26 cellular contexts compared by ENCODE assay signal in the genomic region with DNA sequence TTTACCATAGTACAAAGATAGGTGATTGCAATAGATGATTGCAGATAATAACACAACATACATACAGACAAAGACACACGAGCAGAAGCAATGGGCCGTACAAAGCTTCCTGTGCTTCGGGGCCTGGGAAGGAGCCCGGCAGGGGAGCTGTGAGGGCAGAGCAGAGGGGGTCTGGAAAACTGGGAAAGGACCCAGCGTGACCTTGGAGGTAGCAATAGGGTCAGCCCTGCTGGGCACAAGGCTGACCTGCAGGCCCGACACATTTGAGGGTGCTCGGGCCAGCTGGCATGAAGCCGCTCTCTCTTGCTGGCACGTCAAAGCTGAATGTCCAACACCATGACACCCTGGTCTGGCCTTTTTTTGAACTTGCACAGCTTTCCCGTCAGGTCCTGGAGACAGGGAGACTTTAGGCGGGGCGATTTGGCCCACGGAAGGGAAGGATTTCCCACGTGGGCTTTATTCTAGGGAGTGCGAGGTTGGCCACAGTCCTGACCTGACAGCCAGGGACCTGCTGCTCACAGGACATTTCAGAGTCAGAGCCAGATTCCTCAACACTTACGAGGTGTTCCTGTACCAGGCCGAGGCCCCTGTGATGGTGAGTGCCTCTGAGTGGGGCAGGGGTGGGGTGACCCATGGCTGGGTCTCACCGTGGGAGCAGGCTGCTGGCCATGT.
DNase-seq lines count a peak whose midpoint lies in the region; ATAC-seq and TF ChIP-seq lines count a peak whose summit lies in the region.
"Had no signal": no experiment of that assay in that cellular context is flagged by ENCODE, and none has a peak within 500 bp of the region (broad histone marks: within the 10 kb centered on the region; RNA-seq: fewer than 3 reads in every experiment).

No MANE protein-coding gene starts in this region.

- peak in 1 of 3 experiments; percentile 10 for TF ChIP-seq CTCF in ascending aorta (IDR thresholded peaks at IDR 0.05)
- TF ChIP-seq CTCF in esophagus squamous epithelium (IDR thresholded peaks at IDR 0.05) = no peak
- TF ChIP-seq CTCF in thoracic aorta (IDR thresholded peaks at IDR 0.05) = peak; percentile 59
- TF ChIP-seq CTCF in PC-3 (conservative IDR thresholded peaks at IDR 0.05; ENCODE audit: low read depth, low read length) = no peak

- H3K4me3 ChIP-seq in ascending aorta = no peak overlapping the region
- H3K4me3 ChIP-seq in esophagus squamous epithelium = no peak overlapping the region
- peak overlapping the region; percentile 8 for H3K4me3 ChIP-seq in thoracic aorta
- H3K4me3 ChIP-seq in PC-3 (ENCODE audit: low read length) = no peak overlapping the region
- H3K4me3 ChIP-seq: K562, sigmoid colon had no signal

- intact Hi-C loops in ascending aorta (cut with DNase I) = no loop called here
- intact Hi-C loops in esophagus squamous epithelium (cut with DNase I) = no loop called here
- intact Hi-C loops in PC-3 (cut with micrococcal nuclease) = no loop called here

- peak overlapping the region; percentile 65 to 80 for H3K27ac ChIP-seq in ascending aorta
- peak overlapping the region in 3 of 4 donors; percentile 53 to 71 (median 69) for H3K27ac ChIP-seq in esophagus squamous epithelium
- peak overlapping the region; percentile 68 to 82 for H3K27ac ChIP-seq in thoracic aorta
- H3K27ac ChIP-seq in PC-3 (ENCODE audit: low read length) = no peak overlapping the region
- H3K27ac ChIP-seq: foreskin keratinocyte, VCaP had no signal

- POLR2A ChIA-PET in PC-3 (lab: Charles Lee; ENCODE audit: unreplicated experiment) = no interaction called here

- peak; percentile 90 for ATAC-seq in left lobe of liver
- peak; percentile 87 for ATAC-seq in thoracic aorta (ENCODE audit: insufficient number of reproducible peaks, low FRiP score, low read depth)
- no peak for ATAC-seq in PC-3
- ATAC-seq in HG03108 (IDR thresholded peaks at IDR 0.05; ENCODE audit: unreplicated experiment) = no peak
- ATAC-seq: activated CD4-positive, alpha-beta T cell treated with anti-CD3 and anti-CD28 coated beads for 36 hours; activated CD8-positive, alpha-beta T cell treated with anti-CD3 and anti-CD28 coated beads, Interleukin-2, amount 10 ng/mL, durations not matched to agents 7 days and 5 days; activated naive CD4-positive, alpha-beta T cell treated with anti-CD3 and anti-CD28 coated beads, Interleukin-2, amount 50 U/mL, for 72 hours; foreskin keratinocyte; K562 had no signal

- no TSS peak for BruUV-seq in PC-3 (replicated peaks; lab: Mats Ljungman, UMichigan)

- H2AFZ ChIP-seq in PC-3 (ENCODE audit: low read length) = no peak overlapping the region

- DNase-seq in ascending aorta (ENCODE audit: low spot score in 2 of 2) (peak; percentile 33 to 85), esophagus squamous epithelium (lab: John Stamatoyannopoulos, UW) (no peak), left lobe of liver (ENCODE audit: low spot score) (peak; percentile 94), thoracic aorta (ENCODE audit: low spot score) (peak; percentile 58), PC-3 (no peak), T1000 (lab: John Stamatoyannopoulos, UW) (no peak)
- DNase-seq: ACHN; activated CD4-positive, alpha-beta T cell treated with anti-CD3 and anti-CD28 coated beads for 36 hours; activated CD8-positive, alpha-beta T cell treated with anti-CD3 and anti-CD28 coated beads, Interleukin-2, amount 10 ng/mL, durations not matched to agents 7 days and 5 days; BE2C; CD8-positive, alpha-beta memory T cell; DMS 273 treated with DMSO at 0.1 percent for 48 hours; foreskin keratinocyte; kidney glomerular epithelial cell; mesenchymal stem cell; NCI-H1048; NCI-H1694 treated with DMSO at 0.1 percent for 48 hours; NCI-H446 treated with DMSO at 0.1 percent for 48 hours; NCI-H774; sigmoid colon; stimulated activated CD4-positive, alpha-beta T cell treated with anti-CD3 and anti-CD28 coated beads, Interleukin-4, amount 100 ng/mL, for 24 hours; SW 1271 had no signal

- no peak overlapping the region for H3K4me2 ChIP-seq in PC-3 (ENCODE audit: low read length)

- H3K79me2 ChIP-seq in PC-3 (ENCODE audit: low read length) = no peaks in the 10 kb centered on the region

- H4K20me1 ChIP-seq in PC-3 (ENCODE audit: low read length) = no peaks in the 10 kb centered on the region

- H3K36me3 ChIP-seq in ascending aorta (no peaks in the 10 kb centered on the region), esophagus squamous epithelium (no peaks in the 10 kb centered on the region), thoracic aorta (no peaks in the 10 kb centered on the region), PC-3 (ENCODE audit: low read depth, low read length) (no peaks in the 10 kb centered on the region)
- H3K36me3 ChIP-seq: BE2C, sigmoid colon had no signal

- CTCF ChIA-PET in PC-3 (lab: Charles Lee) = no interaction called here

- 84 to 90% methylated on average over 8 to 16 of the region's 18 CpGs for WGBS in esophagus squamous epithelium, 2 donors

- H3K4me1 ChIP-seq in ascending aorta (peaks cover 4 to 9% of the 10 kb centered on the region in 2 donors), esophagus squamous epithelium (peaks cover 9 to 60% (median 23%) of the 10 kb centered on the region in 3 donors), thoracic aorta (ENCODE audit: control insufficient read depth in 1 of 2, low read depth in 2 of 2) (peaks cover 8 to 57% of the 10 kb centered on the region in 2 donors), PC-3 (ENCODE audit: insufficient read depth, low read length) (no peaks in the 10 kb centered on the region)
- H3K4me1 ChIP-seq: BE2C, foreskin keratinocyte had no signal

- H3F3A ChIP-seq in PC-3 (ENCODE audit: low read length, unreplicated experiment) = no peaks in the 10 kb centered on the region

- no peaks in the 10 kb centered on the region for H3K9me2 ChIP-seq in PC-3 (replicated peaks; ENCODE audit: low read length)

- no peaks in the 10 kb centered on the region for H3K9me3 ChIP-seq in ascending aorta
- H3K9me3 ChIP-seq in esophagus squamous epithelium = no peaks in the 10 kb centered on the region
- no peaks in the 10 kb centered on the region for H3K9me3 ChIP-seq in thoracic aorta
- H3K9me3 ChIP-seq in PC-3 (ENCODE audit: low read length) = no peaks in the 10 kb centered on the region
- H3K9me3 ChIP-seq: BE2C, sigmoid colon had no signal

- no peak for TF ChIP-seq POLR2A in esophagus squamous epithelium (IDR thresholded peaks at IDR 0.05)

- H3K27me3 ChIP-seq in ascending aorta (no peaks in the 10 kb centered on the region), esophagus squamous epithelium (no peaks in the 10 kb centered on the region), thoracic aorta (replicated peaks; ENCODE audit: insufficient read depth) (no peaks in the 10 kb centered on the region), PC-3 (ENCODE audit: low read length) (peaks cover 37% of the 10 kb centered on the region; the same call in 1 of the 2 replicates)
- H3K27me3 ChIP-seq: BE2C, foreskin keratinocyte, sigmoid colon had no signal

- no peak overlapping the region for H3K9ac ChIP-seq in PC-3 (ENCODE audit: low read length)

Comparison
In these comparisons a context has a peak if more than half of its experiments do, and no peak if none do; other contexts are left out.
1. DNase-seq: peak in ascending aorta (2 of 2), left lobe of liver (single experiment) and thoracic aorta (single experiment); none in esophagus squamous epithelium (single experiment), PC-3 (single experiment) and T1000 (single experiment).
2. ATAC-seq: peak in left lobe of liver (single experiment) and thoracic aorta (single experiment); none in PC-3 (single experiment) and HG03108 (single experiment).